Comparison of ENCODE assay signal across 9 cellular contexts in genomic region chr12:96197503-96198272, GRCh38. TPM values are rescaled to one million over a fixed set of nuclear protein-coding genes. Genes with fewer than 3 reads are reported as not detected.
A peak's percentile ranks its signal among the peaks of the same experiment; 100 is the strongest.
DNase-seq lines count a peak whose midpoint lies in the region; ATAC-seq and TF ChIP-seq lines count a peak whose summit lies in the region.
"Had no signal": no experiment of that assay in that cellular context is flagged by ENCODE, and none has a peak within 500 bp of the region (broad histone marks: within the 10 kb centered on the region; RNA-seq: fewer than 3 reads in every experiment).

No MANE protein-coding gene starts in this region.

- H3K79me2 ChIP-seq in mammary epithelial cell (ENCODE audit: insufficient read depth, low read length), result peaks cover 73% of the 10 kb centered on the region

- ATAC-seq in HG02884 (IDR thresholded peaks at IDR 0.05; ENCODE audit: unreplicated experiment), result no peak
- ATAC-seq in HG03439 (IDR thresholded peaks at IDR 0.05; ENCODE audit: unreplicated experiment), result no peak

- no peak overlapping the region for H2AFZ ChIP-seq in mammary epithelial cell (ENCODE audit: low read depth, low read length)

- H3K27me3 ChIP-seq in mammary epithelial cell (ENCODE audit: insufficient read depth, low read length), result no peaks in the 10 kb centered on the region
- H3K27me3 ChIP-seq: pancreas had no signal

- H3K4me2 ChIP-seq in mammary epithelial cell (ENCODE audit: insufficient read depth, low read depth, low read length), result peak overlapping the region; percentile 90

- peaks cover 5% of the 10 kb centered on the region for H3K36me3 ChIP-seq in mammary epithelial cell (ENCODE audit: insufficient read depth, low read length)
- H3K36me3 ChIP-seq: pancreas had no signal

- intact Hi-C loops in mammary epithelial cell (cut with micrococcal nuclease), result loop anchor here (1.0 to 5.0 kb wide), 5 partner anchors 18 to 390 kb away; no protein-coding TSS in a partner anchor

- WGBS in mammary epithelial cell (ENCODE audit: low coverage, missing lambda C conversion rate), result 56% methylated on average over 3 of the region's 3 CpGs

- DNase-seq in AG08396 (ENCODE audit: low spot score), result peak; percentile 79
- DNase-seq in HT-29 (ENCODE audit: low spot score), result peak; percentile 1
- peak; percentile 97 for DNase-seq in mammary epithelial cell
- peak; percentile 53 for DNase-seq in myocyte (ENCODE audit: low read depth)
- DNase-seq in globus pallidus (ENCODE audit: low spot score), result no peak
- DNase-seq in NCI-H2081 treated with DMSO at 0.1 percent for 48 hours (lab: John Stamatoyannopoulos, UW), result no peak
- DNase-seq: pancreas had no signal

- peak overlapping the region; percentile 99 for H3K27ac ChIP-seq in mammary epithelial cell (ENCODE audit: insufficient read depth, low read depth, low read length)

- no peak for TF ChIP-seq CTCF in mammary epithelial cell (conservative IDR thresholded peaks at IDR 0.05 in 1 of 2, IDR thresholded peaks at IDR 0.05 in 1 of 2; ENCODE audit: extremely low read depth in 1 of 2, insufficient read depth in 1 of 2, low read depth in 1 of 2, low read length in 2 of 2)

- H3K9ac ChIP-seq in mammary epithelial cell (ENCODE audit: insufficient read depth, low read length), result peak overlapping the region; percentile 83

- H3K4me3 ChIP-seq in mammary epithelial cell (replicated peaks in 1 of 3; ENCODE audit: insufficient read depth in 1 of 3, low read depth in 2 of 3, low read length in 3 of 3), result peak overlapping the region in 1 of 3 experiments; percentile 99
- H3K4me3 ChIP-seq: pancreas had no signal

- BruUV-seq in mammary epithelial cell (replicated peaks; lab: Mats Ljungman, UMichigan), result TSS peak; percentile 82

- no peaks in the 10 kb centered on the region for H4K20me1 ChIP-seq in mammary epithelial cell (ENCODE audit: insufficient read depth, low read length)

- dilution Hi-C loops in mammary epithelial cell (cut with HindIII; ENCODE audit: low sequenced_read_pairs), result no loop called here

- H3K9me3 ChIP-seq in mammary epithelial cell (replicated peaks; ENCODE audit: insufficient read depth, low read length), result no peaks in the 10 kb centered on the region
- H3K9me3 ChIP-seq: pancreas had no signal

- in situ Hi-C loops in mammary epithelial cell (cut with MboI; ENCODE audit: low sequenced_read_pairs in 2 of 2), result no loop called here

- CTCF ChIA-PET in mammary epithelial cell (lab: Charles Lee; ENCODE audit: low non-redundant PET), result interaction anchor here (1.1 kb wide), 1 partner anchor 18 kb away, joined by 5 read pairs; no protein-coding TSS in a partner anchor

- peaks cover 31% of the 10 kb centered on the region for H3K4me1 ChIP-seq in mammary epithelial cell (ENCODE audit: insufficient read depth, low read length)

RNA-seq across cellular contexts. Expression of gene ELK3, which starts 3.5 kb away (rescaled TPM):
- total RNA-seq in HT-29 (2014; rRNA removed; shearing (Covaris generic)), result 1.3 and 8.9 TPM in 2 replicates
- 10 to 100 TPM; 12.8 to 95.1 TPM for total RNA-seq in mammary epithelial cell
- polyA plus RNA-seq in mammary epithelial cell, result 47.2 TPM
- polyA minus RNA-seq in mammary epithelial cell, result 30.7 TPM
- 22.5 and 22.7 TPM in 2 replicates for total RNA-seq in myocyte
- polyA plus RNA-seq in myocyte (2012), result 19.0 TPM

Comparison
In these comparisons a context has a peak if more than half of its experiments do, and no peak if none do; other contexts are left out.
1. DNase-seq: peak in AG08396 (single experiment), HT-29 (single experiment), mammary epithelial cell (single experiment) and myocyte (single experiment); none in globus pallidus (single experiment) and NCI-H2081 treated with DMSO at 0.1 percent for 48 hours (single experiment).